18 cellular contexts compared by ENCODE assay signal in the genomic region with DNA sequence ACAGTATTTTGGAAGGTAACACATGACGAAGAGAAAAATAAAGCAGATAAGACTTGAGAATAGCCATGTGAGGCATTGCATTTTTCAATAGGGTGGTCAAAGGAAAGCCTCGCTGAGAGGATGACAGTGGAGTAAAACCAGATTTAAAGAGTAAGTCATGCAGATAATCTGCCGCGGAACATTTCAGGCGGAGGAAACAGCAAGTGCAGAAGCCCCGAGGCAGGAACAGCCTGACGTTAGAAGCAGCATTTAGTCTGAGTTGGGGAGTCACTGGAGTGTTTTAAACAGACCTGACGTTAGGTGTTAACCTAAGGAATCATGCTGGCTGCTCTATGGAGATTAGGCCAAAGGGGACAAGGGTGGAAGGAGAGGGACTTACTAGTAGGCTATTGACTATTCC.
A peak's percentile ranks its signal among the peaks of the same experiment; 100 is the strongest.
DNase-seq lines count a peak whose midpoint lies in the region; ATAC-seq and TF ChIP-seq lines count a peak whose summit lies in the region.
"Had no signal": no experiment of that assay in that cellular context is flagged by ENCODE, and none has a peak within 500 bp of the region (broad histone marks: within the 10 kb centered on the region; RNA-seq: fewer than 3 reads in every experiment).

No MANE protein-coding gene starts in this region.

- H3K27me3 ChIP-seq in neural progenitor cell, result no peaks in the 10 kb centered on the region

- H3K9ac ChIP-seq in neural progenitor cell, result no peak overlapping the region

- H3K4me2 ChIP-seq in neural progenitor cell, result peak overlapping the region; percentile 28

- no peaks in the 10 kb centered on the region for H3K79me2 ChIP-seq in neural progenitor cell (ENCODE audit: low read depth)

- H3K36me3 ChIP-seq in neural progenitor cell, result no peaks in the 10 kb centered on the region

- H2AFZ ChIP-seq in neural progenitor cell (replicated peaks), result no peak overlapping the region

- DNase-seq in ELF-1 (ENCODE audit: low read depth, low spot score), result peak; percentile 42
- peak; percentile 33 for DNase-seq in amniotic epithelial cell (ENCODE audit: low read depth)
- peak; percentile 75 for DNase-seq in neural progenitor cell (ENCODE audit: low spot score)
- no peak for DNase-seq in type B pancreatic cell (ENCODE audit: extremely low spot score, unreplicated experiment)
- DNase-seq in HK-2 (ENCODE audit: unreplicated experiment), result no peak
- DNase-seq: DMS79 treated with DMSO at 0.1 percent for 48 hours, H7, HFFc6, MM.1S, NCI-H1092 treated with DMSO at 0.1 percent for 48 hours, NCI-H1694, NCI-H2081 treated with DMSO at 0.1 percent for 48 hours, NCI-H510A, NCI-H774, SHP77 treated with DMSO at 0.1 percent for 48 hours had no signal

- H3K27me3 Mint-ChIP-seq in neural progenitor cell (ENCODE audit: insufficient read depth, low read depth), result peaks cover 2% of the 10 kb centered on the region
- H3K27me3 Mint-ChIP-seq in type B pancreatic cell, result no peaks in the 10 kb centered on the region

- H3K4me1 Mint-ChIP-seq in neural progenitor cell, result peaks cover 52% of the 10 kb centered on the region
- H3K4me1 Mint-ChIP-seq in type B pancreatic cell (ENCODE audit: unreplicated experiment), result peaks cover 30% of the 10 kb centered on the region
- H3K4me1 Mint-ChIP-seq: CD14-positive monocyte had no signal

- H3K4me1 ChIP-seq in neural progenitor cell, result peaks cover 64% of the 10 kb centered on the region

- TF ChIP-seq CTCF in neural progenitor cell (IDR thresholded peaks at IDR 0.05) (no peak), type B pancreatic cell (conservative IDR thresholded peaks at IDR 0.05) (no peak)

- H3K9me3 Mint-ChIP-seq in neural progenitor cell (no peaks in the 10 kb centered on the region), type B pancreatic cell (no peaks in the 10 kb centered on the region)
- H3K9me3 Mint-ChIP-seq: CD14-positive monocyte, HFFc6 had no signal

- peak overlapping the region; percentile 8 for H3K27ac ChIP-seq in neural progenitor cell

- no peak overlapping the region for H3K4me3 ChIP-seq in neural progenitor cell

- ATAC-seq in GM21717 (IDR thresholded peaks at IDR 0.05; ENCODE audit: unreplicated experiment), result no peak
- ATAC-seq in HG02610 (IDR thresholded peaks at IDR 0.05; ENCODE audit: unreplicated experiment), result no peak

- H4K20me1 ChIP-seq in neural progenitor cell (ENCODE audit: low read depth), result no peaks in the 10 kb centered on the region

- H3K27ac Mint-ChIP-seq in neural progenitor cell, result no peak overlapping the region
- peak overlapping the region; percentile 49 for H3K27ac Mint-ChIP-seq in type B pancreatic cell
- H3K27ac Mint-ChIP-seq: CD14-positive monocyte, HFFc6 had no signal

- H3F3A ChIP-seq in neural progenitor cell (ENCODE audit: low read depth), result peaks cover 31% of the 10 kb centered on the region

- H3K36me3 Mint-ChIP-seq in neural progenitor cell (peaks cover 6% of the 10 kb centered on the region), type B pancreatic cell (peaks cover 16% of the 10 kb centered on the region)

- no peaks in the 10 kb centered on the region for H3K9me3 ChIP-seq in neural progenitor cell (ENCODE audit: low read depth)

- no peak overlapping the region for H3K4me3 Mint-ChIP-seq in neural progenitor cell
- peak overlapping the region; percentile 42 for H3K4me3 Mint-ChIP-seq in type B pancreatic cell
- H3K4me3 Mint-ChIP-seq: CD14-positive monocyte, HFFc6 had no signal

Comparison
In these comparisons a context has a peak if more than half of its experiments do, and no peak if none do; other contexts are left out.
1. DNase-seq: peak in ELF-1 (single experiment), amniotic epithelial cell (single experiment) and neural progenitor cell (single experiment); none in type B pancreatic cell (single experiment) and HK-2 (single experiment).